19 cellular contexts compared by ENCODE assay signal in genomic region chr6:37491830-37492208, GRCh38. TPM values are rescaled to one million over a fixed set of nuclear protein-coding genes. Genes with fewer than 3 reads are reported as not detected.
A peak's percentile ranks its signal among the peaks of the same experiment; 100 is the strongest.
DNase-seq lines count a peak whose midpoint lies in the region; ATAC-seq, FAIRE-seq and TF ChIP-seq lines count a peak whose summit lies in the region.
"Had no signal": no experiment of that assay in that cellular context is flagged by ENCODE, and none has a peak within 500 bp of the region (broad histone marks: within the 10 kb centered on the region; RNA-seq: fewer than 3 reads in every experiment).

No MANE protein-coding gene starts in this region.

- H3K27ac ChIP-seq in HepG2 (ENCODE audit: extremely low read length, insufficient read depth, low read length) = no peak overlapping the region
- H3K27ac ChIP-seq: 22Rv1, brain microvascular endothelial cell, coronary artery, left lung, uterus had no signal

- peaks cover 28% of the 10 kb centered on the region for H3K36me3 Mint-ChIP-seq in activated CD4-positive, alpha-beta T cell treated with anti-CD3 and anti-CD28 coated beads for 36 hours (ENCODE audit: low read depth)
- H3K36me3 Mint-ChIP-seq in IgD-negative memory B cell (peaks cover 5% of the 10 kb centered on the region), natural killer cell (no peaks in the 10 kb centered on the region)
- H3K36me3 Mint-ChIP-seq in activated naive CD8-positive, alpha-beta T cell treated with anti-CD3 and anti-CD28 coated beads, Interleukin-2, amount 50 U/mL, for 24 hours (ENCODE audit: low read depth) = peaks cover 20% of the 10 kb centered on the region
- H3K36me3 Mint-ChIP-seq: immature natural killer cell had no signal

- no peak overlapping the region for H3K27ac Mint-ChIP-seq in activated CD4-positive, alpha-beta T cell treated with anti-CD3 and anti-CD28 coated beads for 36 hours
- peak overlapping the region in 2 of 3 donors; percentile 48 to 87 for H3K27ac Mint-ChIP-seq in IgD-negative memory B cell
- H3K27ac Mint-ChIP-seq in activated naive CD8-positive, alpha-beta T cell treated with anti-CD3 and anti-CD28 coated beads, Interleukin-2, amount 50 U/mL, for 24 hours = peak overlapping the region; percentile 69
- peak overlapping the region; percentile 22 to 46 for H3K27ac Mint-ChIP-seq in natural killer cell
- H3K27ac Mint-ChIP-seq: HFFc6 had no signal

- no peak for ATAC-seq in activated CD4-positive, alpha-beta T cell treated with anti-CD3 and anti-CD28 coated beads for 36 hours
- no peak for ATAC-seq in activated naive CD8-positive, alpha-beta T cell treated with anti-CD3 and anti-CD28 coated beads, Interleukin-2, amount 50 U/mL, for 24 hours
- ATAC-seq in natural killer cell (peak in 1 of 3 donors; percentile 8), HepG2 (no peak)
- ATAC-seq: left lung had no signal

- H3K4me1 Mint-ChIP-seq in activated CD4-positive, alpha-beta T cell treated with anti-CD3 and anti-CD28 coated beads for 36 hours = peaks cover 86% of the 10 kb centered on the region
- H3K4me1 Mint-ChIP-seq in IgD-negative memory B cell (peaks cover 30 to 52% (median 36%) of the 10 kb centered on the region in 3 donors), natural killer cell (peaks cover 26 to 37% of the 10 kb centered on the region in 2 donors)
- H3K4me1 Mint-ChIP-seq in activated naive CD8-positive, alpha-beta T cell treated with anti-CD3 and anti-CD28 coated beads, Interleukin-2, amount 50 U/mL, for 24 hours = peaks cover 89% of the 10 kb centered on the region

- H3K9me3 Mint-ChIP-seq in activated CD4-positive, alpha-beta T cell treated with anti-CD3 and anti-CD28 coated beads for 36 hours (ENCODE audit: low read depth) = no peaks in the 10 kb centered on the region
- H3K9me3 Mint-ChIP-seq in IgD-negative memory B cell = no peaks in the 10 kb centered on the region
- no peaks in the 10 kb centered on the region for H3K9me3 Mint-ChIP-seq in activated naive CD8-positive, alpha-beta T cell treated with anti-CD3 and anti-CD28 coated beads, Interleukin-2, amount 50 U/mL, for 24 hours
- no peaks in the 10 kb centered on the region for H3K9me3 Mint-ChIP-seq in natural killer cell
- H3K9me3 Mint-ChIP-seq: HFFc6, immature natural killer cell had no signal

- no peaks in the 10 kb centered on the region for H3K9me3 ChIP-seq in HepG2 (ENCODE audit: low read length)
- H3K9me3 ChIP-seq: left lung, uterus had no signal

- 0 out of 5 replicates have a peak, but pooled peaks cover 0 to 2% of the 10 kb centered on the region in 2 experiments for H3K36me3 ChIP-seq in HepG2 (replicated peaks in 1 of 2; ENCODE audit: control insufficient read depth in 1 of 2, insufficient read depth in 2 of 2, low read length in 2 of 2)
- H3K36me3 ChIP-seq: brain microvascular endothelial cell, left lung, uterus had no signal

- H3K4me2 ChIP-seq in HepG2 (ENCODE audit: low read depth, low read length) = no peak overlapping the region

- 91% methylated on average over 4 of the region's 5 CpGs for WGBS in HepG2 (ENCODE audit: low lambda C conversion rate)

- no peaks in the 10 kb centered on the region for H3K27me3 ChIP-seq in HepG2 (ENCODE audit: control insufficient read depth in 1 of 2, insufficient read depth in 2 of 2, low read length in 2 of 2)
- H3K27me3 ChIP-seq: brain microvascular endothelial cell, left lung, uterus had no signal

- H2AFZ ChIP-seq in HepG2 (ENCODE audit: low read length) = no peak overlapping the region

- TF ChIP-seq POLR2A in HepG2 (IDR thresholded peaks at IDR 0.05; ENCODE audit: insufficient read depth in 1 of 2, low read depth in 2 of 2, low read length in 2 of 2) = no peak

- CTCF ChIA-PET in activated CD4-positive, alpha-beta T cell treated with anti-CD3 and anti-CD28 coated beads for 36 hours (lab: Charles Lee) = interaction anchor here (0.9 to 2.1 kb wide), 5 partner anchors 10 to 77 kb away, joined by 3 to 8 read pairs (median 3); no protein-coding TSS in a partner anchor
- CTCF ChIA-PET in HepG2 (lab: Yijun Ruan, JAX; ENCODE audit: low intra/inter-chr PET ratio, low total read pairs) = no interaction called here

- H3K9ac ChIP-seq in HepG2 (ENCODE audit: insufficient read depth, low read depth, low read length) = no peak overlapping the region

- intact Hi-C loops in activated CD4-positive, alpha-beta T cell treated with anti-CD3 and anti-CD28 coated beads for 36 hours (cut with DNase I, micrococcal nuclease) = loop anchor here in 1 of 2 experiments (10.0 kb wide), 1 partner anchor 1623 kb away; the partner anchor contains the start of gene SAYSD1
- intact Hi-C loops in natural killer cell (cut with micrococcal nuclease) = no loop called here
- intact Hi-C loops in HepG2 (cut with micrococcal nuclease; ENCODE audit: unreplicated experiment) = loop anchor here (5.0 kb wide), 1 partner anchor 565 kb away; no protein-coding TSS in a partner anchor

- H3K4me3 ChIP-seq in HepG2 (replicated peaks in 1 of 3; ENCODE audit: insufficient read depth in 1 of 3, low read depth in 2 of 3, low read length in 3 of 3) = no peak overlapping the region
- H3K4me3 ChIP-seq: coronary artery, left lung, uterus had no signal

- BruUV-seq in HepG2 (replicated peaks; lab: Mats Ljungman, UMichigan) = no TSS peak

- no peak for TF ChIP-seq CTCF in natural killer cell (IDR thresholded peaks at IDR 0.05)
- TF ChIP-seq CTCF in HepG2 (CRISPR knock-in tag; IDR thresholded peaks at IDR 0.05) = no peak

- no peaks in the 10 kb centered on the region for H4K20me1 ChIP-seq in HepG2 (ENCODE audit: insufficient read depth, low read length)

- in situ Hi-C loops in HepG2 (cut with HindIII; ENCODE audit: extremely low pct_ligation_motif_present, low pct_unique_long_range_greater_than_20kb) = no loop called here

- no peak overlapping the region for H3K4me3 Mint-ChIP-seq in activated CD4-positive, alpha-beta T cell treated with anti-CD3 and anti-CD28 coated beads for 36 hours
- H3K4me3 Mint-ChIP-seq in IgD-negative memory B cell = no peak overlapping the region
- H3K4me3 Mint-ChIP-seq in activated naive CD8-positive, alpha-beta T cell treated with anti-CD3 and anti-CD28 coated beads, Interleukin-2, amount 50 U/mL, for 24 hours = no peak overlapping the region
- H3K4me3 Mint-ChIP-seq in natural killer cell = no peak overlapping the region
- H3K4me3 Mint-ChIP-seq: HFFc6, immature natural killer cell had no signal

- no peaks in the 10 kb centered on the region for H3K79me2 ChIP-seq in HepG2 (ENCODE audit: insufficient read depth, low read length)

- DNase-seq in activated CD4-positive, alpha-beta T cell treated with anti-CD3 and anti-CD28 coated beads for 36 hours = peak; percentile 3
- no peak for DNase-seq in activated CD4-positive, alpha-beta T cell treated with anti-CD3 and anti-CD28 coated beads, Interleukin-2, amount 50 U/mL, for 4 hours
- DNase-seq in activated naive CD8-positive, alpha-beta T cell treated with anti-CD3 and anti-CD28 coated beads, Interleukin-2, amount 50 U/mL, for 24 hours = no peak
- no peak for DNase-seq in natural killer cell
- DNase-seq in HepG2 (ENCODE audit: low spot score) = no peak
- no peak for DNase-seq in activated gamma-delta T cell treated with Interleukin-2 at 50 U/mL for 16 hours
- no peak for DNase-seq in NCI-H2196 (lab: John Stamatoyannopoulos, UW; ENCODE audit: unreplicated experiment)
- DNase-seq: activated CD4-positive, alpha-beta T cell treated with anti-CD3 and anti-CD28 coated beads, Interleukin-2, amount 50 U/mL, for 1 hour; brain microvascular endothelial cell; HFFc6; immature natural killer cell; NCI-H2107; stimulated activated CD4-positive, alpha-beta T cell treated with anti-CD3 and anti-CD28 coated beads, Interleukin-4, amount 100 ng/mL, for 4 hours; SW 1271; uterus had no signal

- no peak for FAIRE-seq in HepG2 (lab: Jason Lieb, UNC)

- POLR2A ChIA-PET in activated CD4-positive, alpha-beta T cell treated with anti-CD3 and anti-CD28 coated beads for 36 hours (lab: Charles Lee) = interaction anchor here (1.0 kb wide), 2 partner anchors 16 to 25 kb away, joined by 3 read pairs; no protein-coding TSS in a partner anchor
- POLR2A ChIA-PET in HepG2 (lab: Yijun Ruan, JAX) = interaction anchor here (1.3 kb wide), 1 partner anchor 8 kb away, joined by 3 read pairs; no protein-coding TSS in a partner anchor

- no peak for TF ChIP-seq RAD21 in HepG2 (CRISPR knock-in tag; IDR thresholded peaks at IDR 0.05)

- TF ChIP-seq EP300 in HepG2 (IDR thresholded peaks at IDR 0.05; ENCODE audit: low read depth in 2 of 2, low read length in 2 of 2) = no peak
- no peak for TF ChIP-seq EP300 in HepG2 (CRISPR knock-in tag; IDR thresholded peaks at IDR 0.05; ENCODE audit: borderline replicate concordance)

- H3K27me3 Mint-ChIP-seq in activated CD4-positive, alpha-beta T cell treated with anti-CD3 and anti-CD28 coated beads for 36 hours = no peaks in the 10 kb centered on the region
- H3K27me3 Mint-ChIP-seq in IgD-negative memory B cell = no peaks in the 10 kb centered on the region
- H3K27me3 Mint-ChIP-seq in activated naive CD8-positive, alpha-beta T cell treated with anti-CD3 and anti-CD28 coated beads, Interleukin-2, amount 50 U/mL, for 24 hours = no peaks in the 10 kb centered on the region
- no peaks in the 10 kb centered on the region for H3K27me3 Mint-ChIP-seq in natural killer cell (ENCODE audit: low read depth in 2 of 2)

- peaks cover 11% of the 10 kb centered on the region for H3K4me1 ChIP-seq in HepG2 (ENCODE audit: insufficient read depth, low read length)
- H3K4me1 ChIP-seq: uterus had no signal

RNA-seq across cellular contexts. Expression of gene CCDC167, which starts 7.9 kb away (rescaled TPM):
- total RNA-seq in activated CD4-positive, alpha-beta T cell treated with anti-CD3 and anti-CD28 coated beads for 36 hours = 10 to 100 TPM; 55.3 to 60.3 TPM
- polyA plus RNA-seq in IgD-negative memory B cell = 82.4 TPM
- 10 to 100 TPM; 10.2 to 27.4 (median 19.4) TPM for total RNA-seq in natural killer cell
- total RNA-seq in HepG2 (2016; rRNA removed; fragmentation: Illumina TruSeq; extraction: Trizol) = 66.8 and 72.4 TPM in 2 replicates
- 41.5 and 58.5 TPM in 2 replicates for total RNA-seq in HepG2 (2016; cell fraction: cytosol; rRNA removed; fragmentation: Illumina TruSeq; extraction: Trizol; ENCODE audit: low read depth)
- total RNA-seq in HepG2 (2016; cell fraction: insoluble cytoplasmic fraction; rRNA removed; fragmentation: Illumina TruSeq; extraction: Trizol) = 69.4 and 83.1 TPM in 2 replicates
- 47.6 and 63.2 TPM in 2 replicates for total RNA-seq in HepG2 (2016; cell fraction: membrane; rRNA removed; fragmentation: Illumina TruSeq; extraction: Trizol)
- 23.1 and 27.7 TPM in 2 replicates for total RNA-seq in HepG2 (2016; cell fraction: nucleus; rRNA removed; fragmentation: Illumina TruSeq; extraction: Trizol)
- 44.0 and 48.4 TPM in 2 replicates for polyA plus RNA-seq in HepG2 (2011; rRNA removed)
- polyA plus RNA-seq in HepG2 (2011; cell fraction: cytosol; rRNA removed) = 65.1 and 68.9 TPM in 2 replicates
- 24.4 and 25.2 TPM in 2 replicates for polyA plus RNA-seq in HepG2 (2011; cell fraction: nucleus; rRNA removed)
- 27.5 and 30.7 TPM in 2 replicates for polyA plus RNA-seq in HepG2 (2012)
- polyA plus RNA-seq in HepG2 (2016; cell fraction: cytosol; fragmentation: Illumina TruSeq; extraction: Trizol; ENCODE audit: low read depth) = 56.9 and 82.2 TPM in 2 replicates
- 94.3 and 99.6 TPM in 2 replicates for polyA plus RNA-seq in HepG2 (2016; cell fraction: insoluble cytoplasmic fraction; fragmentation: Illumina TruSeq; extraction: Trizol; ENCODE audit: low read depth)
- polyA plus RNA-seq in HepG2 (2016; cell fraction: membrane; fragmentation: Illumina TruSeq; extraction: Trizol; ENCODE audit: low read depth) = 61.8 and 62.4 TPM in 2 replicates
- polyA plus RNA-seq in HepG2 (2016; cell fraction: nucleus; fragmentation: Illumina TruSeq; extraction: Trizol; ENCODE audit: insufficient read depth, low read depth) = 51.1 and 54.5 TPM in 2 replicates
- polyA minus RNA-seq in HepG2 (2011; rRNA and poly(A)+ RNA removed; ENCODE audit: low replicate concordance) = 14.3 and 18.2 TPM in 2 replicates
- polyA minus RNA-seq in HepG2 (2011; cell fraction: cytosol; rRNA and poly(A)+ RNA removed) = 6.4 and 11.3 TPM in 2 replicates
- 6.3 and 11.4 TPM in 2 replicates for polyA minus RNA-seq in HepG2 (2011; cell fraction: nucleus; rRNA and poly(A)+ RNA removed)

RNA-seq across cellular contexts. Expression of gene CMTR1, which starts 58.8 kb away (rescaled TPM):
- 10 to 100 TPM; 65.3 to 74.6 TPM for total RNA-seq in activated CD4-positive, alpha-beta T cell treated with anti-CD3 and anti-CD28 coated beads for 36 hours
- 27.5 TPM for polyA plus RNA-seq in IgD-negative memory B cell
- total RNA-seq in natural killer cell = 100 to 1,000 TPM in 1 of 3 donors, 10 to 100 TPM in 2; 85.0 to 111 (median 94.7) TPM
- 33.0 and 55.2 TPM in 2 replicates for total RNA-seq in HepG2 (2016; rRNA removed; fragmentation: Illumina TruSeq; extraction: Trizol)
- 6.1 and 7.1 TPM in 2 replicates for total RNA-seq in HepG2 (2016; cell fraction: cytosol; rRNA removed; fragmentation: Illumina TruSeq; extraction: Trizol; ENCODE audit: low read depth)
- 31.4 and 54.4 TPM in 2 replicates for total RNA-seq in HepG2 (2016; cell fraction: insoluble cytoplasmic fraction; rRNA removed; fragmentation: Illumina TruSeq; extraction: Trizol)
- 9.3 and 11.2 TPM in 2 replicates for total RNA-seq in HepG2 (2016; cell fraction: membrane; rRNA removed; fragmentation: Illumina TruSeq; extraction: Trizol)
- total RNA-seq in HepG2 (2016; cell fraction: nucleus; rRNA removed; fragmentation: Illumina TruSeq; extraction: Trizol) = 67.5 and 75.1 TPM in 2 replicates
- 19.7 and 23.4 TPM in 2 replicates for polyA plus RNA-seq in HepG2 (2011; rRNA removed)
- 17.2 and 19.2 TPM in 2 replicates for polyA plus RNA-seq in HepG2 (2011; cell fraction: cytosol; rRNA removed)
- 52.6 and 56.2 TPM in 2 replicates for polyA plus RNA-seq in HepG2 (2011; cell fraction: nucleus; rRNA removed)
- polyA plus RNA-seq in HepG2 (2012) = 27.3 and 30.6 TPM in 2 replicates
- polyA plus RNA-seq in HepG2 (2016; cell fraction: cytosol; fragmentation: Illumina TruSeq; extraction: Trizol; ENCODE audit: low read depth) = 1.9 and 2.5 TPM in 2 replicates
- 21.8 TPM in 2 replicates for polyA plus RNA-seq in HepG2 (2016; cell fraction: insoluble cytoplasmic fraction; fragmentation: Illumina TruSeq; extraction: Trizol; ENCODE audit: low read depth)
- polyA plus RNA-seq in HepG2 (2016; cell fraction: membrane; fragmentation: Illumina TruSeq; extraction: Trizol; ENCODE audit: low read depth) = 3.2 and 4.4 TPM in 2 replicates
- 88.3 and 90.5 TPM in 2 replicates for polyA plus RNA-seq in HepG2 (2016; cell fraction: nucleus; fragmentation: Illumina TruSeq; extraction: Trizol; ENCODE audit: insufficient read depth, low read depth)
- polyA minus RNA-seq in HepG2 (2011; rRNA and poly(A)+ RNA removed; ENCODE audit: low replicate concordance) = 25.6 and 34.1 TPM in 2 replicates
- 13.1 and 16.2 TPM in 2 replicates for polyA minus RNA-seq in HepG2 (2011; cell fraction: cytosol; rRNA and poly(A)+ RNA removed)
- polyA minus RNA-seq in HepG2 (2011; cell fraction: nucleus; rRNA and poly(A)+ RNA removed) = 28.7 and 35.8 TPM in 2 replicates
